Comparison of ENCODE assay signal across 2 cellular contexts in the genomic region with DNA sequence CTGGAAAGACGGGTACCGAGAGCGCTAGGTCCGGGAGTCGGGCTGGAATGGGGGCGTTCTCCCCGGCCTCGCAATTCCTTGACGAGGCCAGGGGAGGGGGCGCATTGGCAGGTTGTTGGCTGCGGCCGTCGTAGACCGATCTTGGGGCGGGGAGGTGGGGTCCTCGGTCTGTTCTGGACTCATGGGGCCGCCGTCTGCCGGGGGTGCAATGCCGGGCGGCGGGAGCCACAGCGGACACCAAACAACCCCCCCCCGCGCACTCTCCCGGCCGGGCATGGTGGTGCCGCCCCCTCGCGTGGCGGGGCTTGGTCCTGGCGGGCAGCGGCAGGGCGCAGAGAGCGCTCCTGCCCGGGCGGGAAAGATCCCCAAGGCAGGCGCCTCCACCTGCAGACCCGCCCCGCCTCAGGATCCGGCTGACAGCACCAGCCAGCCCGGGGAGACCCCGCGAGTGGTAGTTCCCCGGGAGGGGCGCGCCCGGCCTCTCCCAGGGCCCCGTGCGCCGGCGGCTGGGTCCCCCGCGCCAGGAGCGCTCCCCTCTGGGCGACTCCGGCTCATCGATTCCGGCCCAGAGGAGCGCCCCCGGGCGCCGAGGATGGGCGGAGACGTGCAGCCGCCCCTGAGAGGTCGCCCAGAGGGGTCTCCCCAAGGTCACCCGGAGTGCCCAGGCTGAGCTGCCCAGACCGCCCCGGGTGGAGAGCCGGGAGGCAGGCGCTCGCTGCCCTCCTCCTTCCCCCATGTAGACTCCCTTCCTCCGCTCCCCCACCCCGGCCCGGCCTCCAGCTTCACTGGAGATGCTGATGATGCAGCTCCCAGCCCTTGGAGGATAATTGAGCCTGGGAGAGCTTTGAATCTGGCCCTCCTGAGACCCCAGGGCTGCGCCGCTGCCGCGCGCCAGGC.
TF ChIP-seq lines count a peak whose summit lies in the region.

No MANE protein-coding gene starts in this region.

TF ChIP-seq in GM23338, 12 proteins besides CTCF, POLR2A, EP300 and RAD21 (continued from another document):
- TF ChIP-seq, protein P1, sequence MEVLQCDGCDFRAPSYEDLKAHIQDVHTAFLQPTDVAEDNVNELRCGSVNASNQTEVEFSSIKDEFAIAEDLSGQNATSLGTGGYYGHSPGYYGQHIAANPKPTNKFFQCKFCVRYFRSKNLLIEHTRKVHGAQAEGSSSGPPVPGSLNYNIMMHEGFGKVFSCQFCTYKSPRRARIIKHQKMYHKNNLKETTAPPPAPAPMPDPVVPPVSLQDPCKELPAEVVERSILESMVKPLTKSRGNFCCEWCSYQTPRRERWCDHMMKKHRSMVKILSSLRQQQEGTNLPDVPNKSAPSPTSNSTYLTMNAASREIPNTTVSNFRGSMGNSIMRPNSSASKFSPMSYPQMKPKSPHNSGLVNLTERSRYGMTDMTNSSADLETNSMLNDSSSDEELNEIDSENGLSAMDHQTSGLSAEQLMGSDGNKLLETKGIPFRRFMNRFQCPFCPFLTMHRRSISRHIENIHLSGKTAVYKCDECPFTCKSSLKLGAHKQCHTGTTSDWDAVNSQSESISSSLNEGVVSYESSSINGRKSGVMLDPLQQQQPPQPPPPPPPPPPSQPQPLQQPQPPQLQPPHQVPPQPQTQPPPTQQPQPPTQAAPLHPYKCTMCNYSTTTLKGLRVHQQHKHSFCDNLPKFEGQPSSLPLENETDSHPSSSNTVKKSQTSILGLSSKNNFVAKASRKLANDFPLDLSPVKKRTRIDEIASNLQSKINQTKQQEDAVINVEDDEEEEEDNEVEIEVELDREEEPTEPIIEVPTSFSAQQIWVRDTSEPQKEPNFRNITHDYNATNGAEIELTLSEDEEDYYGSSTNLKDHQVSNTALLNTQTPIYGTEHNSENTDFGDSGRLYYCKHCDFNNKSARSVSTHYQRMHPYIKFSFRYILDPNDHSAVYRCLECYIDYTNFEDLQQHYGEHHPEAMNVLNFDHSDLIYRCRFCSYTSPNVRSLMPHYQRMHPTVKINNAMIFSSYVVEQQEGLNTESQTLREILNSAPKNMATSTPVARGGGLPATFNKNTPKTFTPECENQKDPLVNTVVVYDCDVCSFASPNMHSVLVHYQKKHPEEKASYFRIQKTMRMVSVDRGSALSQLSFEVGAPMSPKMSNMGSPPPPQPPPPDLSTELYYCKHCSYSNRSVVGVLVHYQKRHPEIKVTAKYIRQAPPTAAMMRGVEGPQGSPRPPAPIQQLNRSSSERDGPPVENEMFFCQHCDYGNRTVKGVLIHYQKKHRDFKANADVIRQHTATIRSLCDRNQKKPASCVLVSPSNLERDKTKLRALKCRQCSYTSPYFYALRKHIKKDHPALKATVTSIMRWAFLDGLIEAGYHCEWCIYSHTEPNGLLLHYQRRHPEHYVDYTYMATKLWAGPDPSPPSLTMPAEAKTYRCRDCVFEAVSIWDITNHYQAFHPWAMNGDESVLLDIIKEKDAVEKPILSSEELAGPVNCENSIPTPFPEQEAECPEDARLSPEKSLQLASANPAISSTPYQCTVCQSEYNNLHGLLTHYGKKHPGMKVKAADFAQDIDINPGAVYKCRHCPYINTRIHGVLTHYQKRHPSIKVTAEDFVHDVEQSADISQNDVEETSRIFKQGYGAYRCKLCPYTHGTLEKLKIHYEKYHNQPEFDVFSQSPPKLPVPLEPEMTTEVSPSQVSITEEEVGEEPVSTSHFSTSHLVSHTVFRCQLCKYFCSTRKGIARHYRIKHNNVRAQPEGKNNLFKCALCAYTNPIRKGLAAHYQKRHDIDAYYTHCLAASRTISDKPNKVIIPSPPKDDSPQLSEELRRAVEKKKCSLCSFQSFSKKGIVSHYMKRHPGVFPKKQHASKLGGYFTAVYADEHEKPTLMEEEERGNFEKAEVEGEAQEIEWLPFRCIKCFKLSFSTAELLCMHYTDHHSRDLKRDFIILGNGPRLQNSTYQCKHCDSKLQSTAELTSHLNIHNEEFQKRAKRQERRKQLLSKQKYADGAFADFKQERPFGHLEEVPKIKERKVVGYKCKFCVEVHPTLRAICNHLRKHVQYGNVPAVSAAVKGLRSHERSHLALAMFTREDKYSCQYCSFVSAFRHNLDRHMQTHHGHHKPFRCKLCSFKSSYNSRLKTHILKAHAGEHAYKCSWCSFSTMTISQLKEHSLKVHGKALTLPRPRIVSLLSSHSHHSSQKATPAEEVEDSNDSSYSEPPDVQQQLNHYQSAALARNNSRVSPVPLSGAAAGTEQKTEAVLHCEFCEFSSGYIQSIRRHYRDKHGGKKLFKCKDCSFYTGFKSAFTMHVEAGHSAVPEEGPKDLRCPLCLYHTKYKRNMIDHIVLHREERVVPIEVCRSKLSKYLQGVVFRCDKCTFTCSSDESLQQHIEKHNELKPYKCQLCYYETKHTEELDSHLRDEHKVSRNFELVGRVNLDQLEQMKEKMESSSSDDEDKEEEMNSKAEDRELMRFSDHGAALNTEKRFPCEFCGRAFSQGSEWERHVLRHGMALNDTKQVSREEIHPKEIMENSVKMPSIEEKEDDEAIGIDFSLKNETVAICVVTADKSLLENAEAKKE (CRISPR knock-in tag; IDR thresholded peaks at IDR 0.05), result no peak
- no peak for TF ChIP-seq JUNB (IDR thresholded peaks at IDR 0.05; ENCODE audit: unreplicated experiment)
- TF ChIP-seq ZNF331 (CRISPR knock-in tag; IDR thresholded peaks at IDR 0.05; ENCODE audit: low read depth), result no peak
- TF ChIP-seq, protein P2, sequence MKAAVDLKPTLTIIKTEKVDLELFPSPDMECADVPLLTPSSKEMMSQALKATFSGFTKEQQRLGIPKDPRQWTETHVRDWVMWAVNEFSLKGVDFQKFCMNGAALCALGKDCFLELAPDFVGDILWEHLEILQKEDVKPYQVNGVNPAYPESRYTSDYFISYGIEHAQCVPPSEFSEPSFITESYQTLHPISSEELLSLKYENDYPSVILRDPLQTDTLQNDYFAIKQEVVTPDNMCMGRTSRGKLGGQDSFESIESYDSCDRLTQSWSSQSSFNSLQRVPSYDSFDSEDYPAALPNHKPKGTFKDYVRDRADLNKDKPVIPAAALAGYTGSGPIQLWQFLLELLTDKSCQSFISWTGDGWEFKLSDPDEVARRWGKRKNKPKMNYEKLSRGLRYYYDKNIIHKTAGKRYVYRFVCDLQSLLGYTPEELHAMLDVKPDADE (IDR thresholded peaks at IDR 0.05), result no peak
- TF ChIP-seq POLR2AphosphoS5 (IDR thresholded peaks at IDR 0.05; ENCODE audit: low read depth), result no peak

TF ChIP-seq in K562, 482 proteins besides CTCF, POLR2A, EP300 and RAD21 (continued from another document):
- TF ChIP-seq, protein P3, sequence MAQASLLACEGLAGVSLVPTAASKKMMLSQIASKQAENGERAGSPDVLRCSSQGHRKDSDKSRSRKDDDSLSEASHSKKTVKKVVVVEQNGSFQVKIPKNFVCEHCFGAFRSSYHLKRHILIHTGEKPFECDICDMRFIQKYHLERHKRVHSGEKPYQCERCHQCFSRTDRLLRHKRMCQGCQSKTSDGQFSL (CRISPR knock-in tag; IDR thresholded peaks at IDR 0.05), result peak; percentile 83
- TF ChIP-seq, protein P3 (tag; IDR thresholded peaks at IDR 0.05), result no peak
- TF ChIP-seq FOXJ3 (CRISPR knock-in tag; IDR thresholded peaks at IDR 0.05) (no peak), GABPB1 (CRISPR knock-in tag; IDR thresholded peaks at IDR 0.05) (peak; percentile 24; the same call in 1 of the 2 replicates), ZBTB1 (CRISPR knock-in tag; IDR thresholded peaks at IDR 0.05; ENCODE audit: borderline replicate concordance, low read depth) (peak; percentile 25; the same call in 1 of the 2 replicates), XRCC4 (IDR thresholded peaks at IDR 0.05; ENCODE audit: extremely low read depth, insufficient read depth, insufficient read length) (no peak), CBX1 (IDR thresholded peaks at IDR 0.05; ENCODE audit: low read depth) (no peak), HNRNPL (IDR thresholded peaks at IDR 0.05; ENCODE audit: low read depth, low read length) (0 out of 2 replicates have a peak, but pooled peaks have one; percentile 71), ZBTB7A (IDR thresholded peaks at IDR 0.05; ENCODE audit: borderline replicate concordance, control insufficient read depth, low read depth, low read length) (peak; percentile 86)
- TF ChIP-seq, protein P4, sequence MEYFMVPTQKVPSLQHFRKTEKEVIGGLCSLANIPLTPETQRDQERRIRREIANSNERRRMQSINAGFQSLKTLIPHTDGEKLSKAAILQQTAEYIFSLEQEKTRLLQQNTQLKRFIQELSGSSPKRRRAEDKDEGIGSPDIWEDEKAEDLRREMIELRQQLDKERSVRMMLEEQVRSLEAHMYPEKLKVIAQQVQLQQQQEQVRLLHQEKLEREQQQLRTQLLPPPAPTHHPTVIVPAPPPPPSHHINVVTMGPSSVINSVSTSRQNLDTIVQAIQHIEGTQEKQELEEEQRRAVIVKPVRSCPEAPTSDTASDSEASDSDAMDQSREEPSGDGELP (CRISPR knock-in tag; IDR thresholded peaks at IDR 0.05; ENCODE audit: borderline replicate concordance), result 0 out of 2 replicates have a peak, but pooled peaks have one; percentile 5
- TF ChIP-seq, protein P5, sequence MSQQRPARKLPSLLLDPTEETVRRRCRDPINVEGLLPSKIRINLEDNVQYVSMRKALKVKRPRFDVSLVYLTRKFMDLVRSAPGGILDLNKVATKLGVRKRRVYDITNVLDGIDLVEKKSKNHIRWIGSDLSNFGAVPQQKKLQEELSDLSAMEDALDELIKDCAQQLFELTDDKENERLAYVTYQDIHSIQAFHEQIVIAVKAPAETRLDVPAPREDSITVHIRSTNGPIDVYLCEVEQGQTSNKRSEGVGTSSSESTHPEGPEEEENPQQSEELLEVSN (IDR thresholded peaks at IDR 0.05; ENCODE audit: borderline replicate concordance in 1 of 2, extremely low read depth in 1 of 2, insufficient read depth in 1 of 2, insufficient read length in 1 of 2, low read depth in 1 of 2, low read length in 1 of 2, poor library complexity in 1 of 2, severe bottlenecking in 1 of 2), result peak in 1 of 2 experiments; percentile 19
- TF ChIP-seq, protein P6, sequence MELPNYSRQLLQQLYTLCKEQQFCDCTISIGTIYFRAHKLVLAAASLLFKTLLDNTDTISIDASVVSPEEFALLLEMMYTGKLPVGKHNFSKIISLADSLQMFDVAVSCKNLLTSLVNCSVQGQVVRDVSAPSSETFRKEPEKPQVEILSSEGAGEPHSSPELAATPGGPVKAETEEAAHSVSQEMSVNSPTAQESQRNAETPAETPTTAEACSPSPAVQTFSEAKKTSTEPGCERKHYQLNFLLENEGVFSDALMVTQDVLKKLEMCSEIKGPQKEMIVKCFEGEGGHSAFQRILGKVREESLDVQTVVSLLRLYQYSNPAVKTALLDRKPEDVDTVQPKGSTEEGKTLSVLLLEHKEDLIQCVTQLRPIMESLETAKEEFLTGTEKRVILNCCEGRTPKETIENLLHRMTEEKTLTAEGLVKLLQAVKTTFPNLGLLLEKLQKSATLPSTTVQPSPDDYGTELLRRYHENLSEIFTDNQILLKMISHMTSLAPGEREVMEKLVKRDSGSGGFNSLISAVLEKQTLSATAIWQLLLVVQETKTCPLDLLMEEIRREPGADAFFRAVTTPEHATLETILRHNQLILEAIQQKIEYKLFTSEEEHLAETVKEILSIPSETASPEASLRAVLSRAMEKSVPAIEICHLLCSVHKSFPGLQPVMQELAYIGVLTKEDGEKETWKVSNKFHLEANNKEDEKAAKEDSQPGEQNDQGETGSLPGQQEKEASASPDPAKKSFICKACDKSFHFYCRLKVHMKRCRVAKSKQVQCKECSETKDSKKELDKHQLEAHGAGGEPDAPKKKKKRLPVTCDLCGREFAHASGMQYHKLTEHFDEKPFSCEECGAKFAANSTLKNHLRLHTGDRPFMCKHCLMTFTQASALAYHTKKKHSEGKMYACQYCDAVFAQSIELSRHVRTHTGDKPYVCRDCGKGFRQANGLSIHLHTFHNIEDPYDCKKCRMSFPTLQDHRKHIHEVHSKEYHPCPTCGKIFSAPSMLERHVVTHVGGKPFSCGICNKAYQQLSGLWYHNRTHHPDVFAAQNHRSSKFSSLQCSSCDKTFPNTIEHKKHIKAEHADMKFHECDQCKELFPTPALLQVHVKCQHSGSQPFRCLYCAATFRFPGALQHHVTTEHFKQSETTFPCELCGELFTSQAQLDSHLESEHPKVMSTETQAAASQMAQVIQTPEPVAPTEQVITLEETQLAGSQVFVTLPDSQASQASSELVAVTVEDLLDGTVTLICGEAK (IDR thresholded peaks at IDR 0.05), result peak; percentile 19; the same call in 1 of the 2 replicates
- TF ChIP-seq, protein P6 (CRISPR knock-in tag; IDR thresholded peaks at IDR 0.05), result no peak
TF ChIP-seq in K562: peak in this region for 17.
